In genomic region chr3:38479431-38480092, GRCh38 we compare ENCODE assay signal across 8 cellular contexts. TPM values are rescaled to one million over a fixed set of nuclear protein-coding genes. Genes with fewer than 3 reads are reported as not detected.
DNase-seq lines count a peak whose midpoint lies in the region; ATAC-seq and TF ChIP-seq lines count a peak whose summit lies in the region.

No MANE protein-coding gene starts in this region.

- H3K36me3 ChIP-seq in GM23338 (ENCODE audit: insufficient read depth), result peaks cover 30% of the 10 kb centered on the region
- peaks cover 14 to 71% (median 54%) of the 10 kb centered on the region in 3 donors for H3K36me3 ChIP-seq in tibial artery

- peaks cover 4% of the 10 kb centered on the region for H3K27me3 Mint-ChIP-seq in GM23338 (ENCODE audit: insufficient read depth, low read depth, poor library complexity)

- H3K4me3 ChIP-seq in GM23338, result no peak overlapping the region
- H3K4me3 ChIP-seq in tibial artery, result no peak overlapping the region

- H4K20me1 ChIP-seq in GM23338 (replicated peaks; ENCODE audit: insufficient read depth), result peaks cover 13% of the 10 kb centered on the region

- H3F3A ChIP-seq in GM23338 (replicated peaks; ENCODE audit: low read depth), result no peaks in the 10 kb centered on the region

- peaks cover 61% of the 10 kb centered on the region for H3K36me3 Mint-ChIP-seq in GM23338 (ENCODE audit: low read depth)

- TF ChIP-seq CTCF in GM23338 (conservative IDR thresholded peaks at IDR 0.05; ENCODE audit: low read depth in 2 of 2), result peak; percentile 84 to 89
- peak; percentile 71 to 85 for TF ChIP-seq CTCF in tibial artery (IDR thresholded peaks at IDR 0.05)

- DNase-seq in ELR (ENCODE audit: low read depth), result peak; percentile 68
- peak; percentile 72 for DNase-seq in GM23338 (ENCODE audit: low spot score)
- peak; percentile 9 for DNase-seq in NCI-H146 treated with DMSO at 0.1 percent for 48 hours (lab: John Stamatoyannopoulos, UW; ENCODE audit: unreplicated experiment)
- peak; percentile 43 to 53 for DNase-seq in activated CD4-positive, alpha-beta T cell treated with anti-CD3 and anti-CD28 coated beads, Interleukin-2, amount 50 U/mL, for 48 hours
- peak; percentile 81 for DNase-seq in epidermal melanocyte (ENCODE audit: insufficient read length, low spot score)
- peak; percentile 73 for DNase-seq in midbrain (lab: John Stamatoyannopoulos, UW)
- peak; percentile 63 to 79 for DNase-seq in tibial artery

- no peak overlapping the region for H2AFZ ChIP-seq in GM23338

- no peak overlapping the region for H3K27ac Mint-ChIP-seq in GM23338

- H3K9me2 ChIP-seq in GM23338 (ENCODE audit: insufficient read depth), result no peaks in the 10 kb centered on the region

- ATAC-seq in GM23338 (peak; percentile 84), GM18861 (IDR thresholded peaks at IDR 0.05; ENCODE audit: unreplicated experiment) (no peak)

- H3K4me3 Mint-ChIP-seq in GM23338, result no peak overlapping the region

- intact Hi-C loops in tibial artery (cut with DNase I; ENCODE audit: low total_unique reads), result loop anchor here (2.0 to 5.0 kb wide), 2 partner anchors 133 to 362 kb away; partner anchors contain the start of gene XYLB

- no peak overlapping the region for H3K27ac ChIP-seq in GM23338 (ENCODE audit: low read depth)
- no peak overlapping the region for H3K27ac ChIP-seq in tibial artery

- peaks cover 10% of the 10 kb centered on the region for H3K4me1 Mint-ChIP-seq in GM23338

- no peaks in the 10 kb centered on the region for H3K4me1 ChIP-seq in GM23338 (ENCODE audit: insufficient read depth)
- no peaks in the 10 kb centered on the region for H3K4me1 ChIP-seq in tibial artery

- peaks cover 33% of the 10 kb centered on the region for H3K79me2 ChIP-seq in GM23338 (replicated peaks; ENCODE audit: insufficient read depth)

- no peaks in the 10 kb centered on the region for H3K27me3 ChIP-seq in GM23338 (ENCODE audit: insufficient read depth)
- no peaks in the 10 kb centered on the region for H3K27me3 ChIP-seq in tibial artery

- H3K4me2 ChIP-seq in GM23338, result no peak overlapping the region

- no peaks in the 10 kb centered on the region for H3K9me3 ChIP-seq in tibial artery

- peaks cover under 1% of the 10 kb centered on the region; the same call in 2 of the 3 replicates for H3K9me3 Mint-ChIP-seq in GM23338

TF ChIP-seq in GM23338, 12 proteins besides CTCF, POLR2A, EP300 and RAD21:
- TF ChIP-seq CREB1 (CRISPR knock-in tag; IDR thresholded peaks at IDR 0.05; ENCODE audit: low read depth), result no peak
- no peak for TF ChIP-seq ZNF462 (CRISPR knock-in tag; IDR thresholded peaks at IDR 0.05)
- no peak for TF ChIP-seq JUNB (IDR thresholded peaks at IDR 0.05; ENCODE audit: unreplicated experiment)

RNA-seq across cellular contexts. Expression of gene EXOG, which starts 16.6 kb away (rescaled TPM):
- total RNA-seq in GM23338 (2014; rRNA removed; shearing (Covaris generic)), result 7.9 and 11.3 TPM in 2 replicates
- polyA plus RNA-seq in GM23338 (2016; fragmentation: Nextera tagmentation; extraction: Ambion mirVana), result 6.7 and 9.7 TPM in 2 replicates

RNA-seq across cellular contexts. Expression of gene ACVR2B, which starts 25.9 kb away (rescaled TPM):
- 90.3 and 98.7 TPM in 2 replicates for total RNA-seq in GM23338 (2014; rRNA removed; shearing (Covaris generic))
- 25.3 and 27.9 TPM in 2 replicates for polyA plus RNA-seq in GM23338 (2016; fragmentation: Nextera tagmentation; extraction: Ambion mirVana)

Comparison
In these comparisons a context has a peak if more than half of its experiments do, and no peak if none do; other contexts are left out.
1. DNase-seq: peak in every context shown above with its lines; median percentile 81 in epidermal melanocyte; 73 in midbrain; 72 in GM23338; 71 in tibial artery; 68 in ELR; 48 in activated CD4-positive, alpha-beta T cell treated with anti-CD3 and anti-CD28 coated beads, Interleukin-2, amount 50 U/mL, for 48 hours; 9 in NCI-H146 treated with DMSO at 0.1 percent for 48 hours.